In the genomic region with DNA sequence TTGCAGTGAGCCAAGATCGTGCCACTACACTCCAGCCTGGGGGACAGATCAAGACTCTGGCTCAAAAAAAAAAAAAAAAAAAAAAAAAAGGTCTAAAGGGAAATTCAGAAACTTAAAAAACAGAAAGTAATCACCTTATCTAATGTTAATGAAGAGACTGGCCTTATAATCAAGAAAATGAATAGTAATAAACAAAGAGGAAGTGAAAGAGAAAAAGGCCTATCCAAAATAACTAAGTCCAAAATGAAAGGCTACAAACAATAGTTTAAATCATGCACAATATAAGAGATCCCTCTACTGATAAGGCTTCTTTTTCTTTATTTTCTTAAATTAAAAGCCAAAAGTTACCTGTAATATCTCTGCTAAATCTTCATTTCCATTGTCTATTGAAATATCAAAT, we compare ENCODE assay signal across 25 cellular contexts. TPM values are rescaled to one million over a fixed set of nuclear protein-coding genes. Genes with fewer than 3 reads are reported as not detected.
DNase-seq lines count a peak whose midpoint lies in the region; ATAC-seq and TF ChIP-seq lines count a peak whose summit lies in the region.
"Had no signal": no experiment of that assay in that cellular context is flagged by ENCODE, and none has a peak within 500 bp of the region (broad histone marks: within the 10 kb centered on the region; RNA-seq: fewer than 3 reads in every experiment).

No MANE protein-coding gene starts in this region.

- POLR2A ChIA-PET in WTC11 (lab: Charles Lee), result no interaction called here
- POLR2A ChIA-PET in CD8-positive, alpha-beta T cell (lab: Charles Lee), result no interaction called here
- POLR2A ChIA-PET in CD4-positive, alpha-beta T cell (lab: Charles Lee), result no interaction called here

- no peak overlapping the region for H3K4me2 ChIP-seq in MM.1S (ENCODE audit: low read depth, low read length)
- H3K4me2 ChIP-seq: BLaER1 treated with 17β-estradiol and CSF1 and Interleukin-3, amounts not matched to agents 10 nM and 100 nM; neural progenitor cell; SK-N-SH had no signal

- H4K20me1 ChIP-seq in MM.1S (ENCODE audit: insufficient read depth, low read length), result no peaks in the 10 kb centered on the region
- H4K20me1 ChIP-seq: BLaER1 treated with 17β-estradiol and CSF1 and Interleukin-3, amounts not matched to agents 10 nM and 100 nM had no signal

- H3K9me3 ChIP-seq in MM.1S (replicated peaks; ENCODE audit: insufficient read depth, low read length), result no peaks in the 10 kb centered on the region
- no peaks in the 10 kb centered on the region for H3K9me3 ChIP-seq in CD8-positive, alpha-beta T cell (ENCODE audit: low read length)
- no peaks in the 10 kb centered on the region for H3K9me3 ChIP-seq in CD4-positive, alpha-beta T cell (ENCODE audit: control insufficient read depth, low read length)
- H3K9me3 ChIP-seq: colonic mucosa, esophagus squamous epithelium, gastroesophageal sphincter, SK-N-SH, upper lobe of left lung had no signal

- H3K79me2 ChIP-seq in MM.1S (ENCODE audit: low read length), result 0 out of 2 replicates have a peak, but pooled peaks cover 3% of the 10 kb centered on the region

- H3K4me1 Mint-ChIP-seq in stimulated activated naive CD8-positive, alpha-beta T cell treated with anti-CD3 and anti-CD28 coated beads, Interleukin-15, Interleukin-2, amounts not matched to agents 100 ng/mL and 50 ng/mL, for 24 hours (ENCODE audit: low read depth), result peaks cover 4% of the 10 kb centered on the region
- H3K4me1 Mint-ChIP-seq in stimulated activated naive CD8-positive, alpha-beta T cell treated with anti-CD3 and anti-CD28 coated beads, Interleukin-15, amount 100 ng/mL, for 72 hours, result no peaks in the 10 kb centered on the region
- H3K4me1 Mint-ChIP-seq in WTC11, result no peaks in the 10 kb centered on the region
- no peaks in the 10 kb centered on the region for H3K4me1 Mint-ChIP-seq in CD8-positive, alpha-beta T cell (ENCODE audit: low read depth)
- no peaks in the 10 kb centered on the region for H3K4me1 Mint-ChIP-seq in CD4-positive, alpha-beta T cell (ENCODE audit: low read depth)
- H3K4me1 Mint-ChIP-seq: neural progenitor cell had no signal

- H3K36me3 ChIP-seq in MM.1S (replicated peaks; ENCODE audit: insufficient read depth, low read length), result peaks cover 6% of the 10 kb centered on the region
- H3K36me3 ChIP-seq in CD8-positive, alpha-beta T cell (ENCODE audit: insufficient read depth, low read length), result peaks cover 13% of the 10 kb centered on the region
- H3K36me3 ChIP-seq: breast epithelium, colonic mucosa had no signal

- H3K27me3 Mint-ChIP-seq in stimulated activated naive CD8-positive, alpha-beta T cell treated with anti-CD3 and anti-CD28 coated beads, Interleukin-15, Interleukin-2, amounts not matched to agents 100 ng/mL and 50 ng/mL, for 24 hours, result no peaks in the 10 kb centered on the region
- H3K27me3 Mint-ChIP-seq in stimulated activated naive CD8-positive, alpha-beta T cell treated with anti-CD3 and anti-CD28 coated beads, Interleukin-15, amount 100 ng/mL, for 72 hours, result no peaks in the 10 kb centered on the region
- H3K27me3 Mint-ChIP-seq in WTC11 (ENCODE audit: low read depth), result no peaks in the 10 kb centered on the region
- H3K27me3 Mint-ChIP-seq in CD8-positive, alpha-beta T cell (ENCODE audit: low read depth), result no peaks in the 10 kb centered on the region
- H3K27me3 Mint-ChIP-seq in CD4-positive, alpha-beta T cell, result no peaks in the 10 kb centered on the region

- intact Hi-C loops in CD8-positive, alpha-beta T cell (cut with DNase I, micrococcal nuclease), result no loop called here
- intact Hi-C loops in CD4-positive, alpha-beta T cell (cut with DNase I, micrococcal nuclease), result no loop called here

- CTCF ChIA-PET in WTC11 (lab: Charles Lee), result interaction anchor here (1.7 kb wide), 1 partner anchor 13 kb away, joined by 8 read pairs; no protein-coding TSS in a partner anchor
- CTCF ChIA-PET in CD8-positive, alpha-beta T cell (lab: Charles Lee), result no interaction called here
- CTCF ChIA-PET in CD4-positive, alpha-beta T cell (lab: Charles Lee), result interaction anchor here (1.0 kb wide), 1 partner anchor 25 kb away, joined by 5 read pairs; no protein-coding TSS in a partner anchor

- no peaks in the 10 kb centered on the region for H3K9me3 Mint-ChIP-seq in stimulated activated naive CD8-positive, alpha-beta T cell treated with anti-CD3 and anti-CD28 coated beads, Interleukin-15, Interleukin-2, amounts not matched to agents 100 ng/mL and 50 ng/mL, for 24 hours
- H3K9me3 Mint-ChIP-seq in stimulated activated naive CD8-positive, alpha-beta T cell treated with anti-CD3 and anti-CD28 coated beads, Interleukin-15, amount 100 ng/mL, for 72 hours, result peaks cover 0 to 8% of the 10 kb centered on the region in 2 donors
- H3K9me3 Mint-ChIP-seq in WTC11, result peaks cover 8% of the 10 kb centered on the region
- no peaks in the 10 kb centered on the region for H3K9me3 Mint-ChIP-seq in CD8-positive, alpha-beta T cell
- no peaks in the 10 kb centered on the region for H3K9me3 Mint-ChIP-seq in CD4-positive, alpha-beta T cell

- TF ChIP-seq CTCF in MM.1S (IDR thresholded peaks at IDR 0.05; ENCODE audit: low read length), result no peak
- TF ChIP-seq CTCF in WTC11 (IDR thresholded peaks at IDR 0.05), result no peak
- TF ChIP-seq CTCF in CD8-positive, alpha-beta T cell (IDR thresholded peaks at IDR 0.05), result no peak
- TF ChIP-seq CTCF in CD4-positive, alpha-beta T cell (IDR thresholded peaks at IDR 0.05), result no peak

- H3K9me2 ChIP-seq in MM.1S (replicated peaks; ENCODE audit: insufficient read depth, low read length), result no peaks in the 10 kb centered on the region
- H3K9me2 ChIP-seq: SK-N-SH had no signal

- no peak for ATAC-seq in stimulated activated naive CD8-positive, alpha-beta T cell treated with anti-CD3 and anti-CD28 coated beads, Interleukin-15, amount 100 ng/mL, for 72 hours
- ATAC-seq in GM21390 (IDR thresholded peaks at IDR 0.05; ENCODE audit: unreplicated experiment) (peak; percentile 64), WTC11 (no peak)
- ATAC-seq in CD8-positive, alpha-beta T cell, result no peak
- ATAC-seq in CD4-positive, alpha-beta T cell (ENCODE audit: poor library complexity), result no peak
- ATAC-seq: gastroesophageal sphincter, sciatic nerve had no signal

- DNase-seq in stimulated activated naive CD8-positive, alpha-beta T cell treated with anti-CD3 and anti-CD28 coated beads, Interleukin-15, amount 100 ng/mL, for 72 hours, result no peak
- DNase-seq in MM.1S (no peak), cerebellar nuclear complex (lab: John Stamatoyannopoulos, UW) (no peak), WTC11 (ENCODE audit: low spot score) (no peak)
- DNase-seq in CD8-positive, alpha-beta T cell, result no peak
- DNase-seq in CD4-positive, alpha-beta T cell, result no peak
- DNase-seq: activated CD4-positive, alpha-beta T cell treated with anti-CD3 and anti-CD28 coated beads, Interleukin-2, amount 50 U/mL, for 4 hours; activated effector memory CD4-positive, alpha-beta T cell treated with anti-CD3 and anti-CD28 coated beads, Interleukin-2, amount 50 U/mL, for 16 hours; colonic mucosa; EL; esophagus squamous epithelium; HCEC 1CT; IMR-90; NCI-H1436; posterior cingulate gyrus; SK-N-SH; upper lobe of left lung had no signal

- H3K4me3 ChIP-seq in MM.1S (ENCODE audit: low read length), result no peak overlapping the region
- no peak overlapping the region for H3K4me3 ChIP-seq in CD8-positive, alpha-beta T cell (ENCODE audit: low read depth, low read length)
- H3K4me3 ChIP-seq: BLaER1 treated with 17β-estradiol and CSF1 and Interleukin-3, amounts not matched to agents 10 nM and 100 nM; breast epithelium; colonic mucosa; esophagus squamous epithelium; gastroesophageal sphincter; neural progenitor cell; upper lobe of left lung had no signal

- no peak overlapping the region for H3K4me3 Mint-ChIP-seq in stimulated activated naive CD8-positive, alpha-beta T cell treated with anti-CD3 and anti-CD28 coated beads, Interleukin-15, Interleukin-2, amounts not matched to agents 100 ng/mL and 50 ng/mL, for 24 hours
- no peak overlapping the region for H3K4me3 Mint-ChIP-seq in stimulated activated naive CD8-positive, alpha-beta T cell treated with anti-CD3 and anti-CD28 coated beads, Interleukin-15, amount 100 ng/mL, for 72 hours
- no peak overlapping the region for H3K4me3 Mint-ChIP-seq in WTC11
- no peak overlapping the region for H3K4me3 Mint-ChIP-seq in CD8-positive, alpha-beta T cell
- H3K4me3 Mint-ChIP-seq in CD4-positive, alpha-beta T cell, result no peak overlapping the region
- H3K4me3 Mint-ChIP-seq: neural progenitor cell had no signal

- no peaks in the 10 kb centered on the region for H3F3A ChIP-seq in MM.1S (ENCODE audit: insufficient read depth, low read length)

- H3K27ac Mint-ChIP-seq in stimulated activated naive CD8-positive, alpha-beta T cell treated with anti-CD3 and anti-CD28 coated beads, Interleukin-15, Interleukin-2, amounts not matched to agents 100 ng/mL and 50 ng/mL, for 24 hours, result peak overlapping the region; percentile 2
- no peak overlapping the region for H3K27ac Mint-ChIP-seq in stimulated activated naive CD8-positive, alpha-beta T cell treated with anti-CD3 and anti-CD28 coated beads, Interleukin-15, amount 100 ng/mL, for 72 hours
- no peak overlapping the region for H3K27ac Mint-ChIP-seq in WTC11
- no peak overlapping the region for H3K27ac Mint-ChIP-seq in CD8-positive, alpha-beta T cell
- no peak overlapping the region for H3K27ac Mint-ChIP-seq in CD4-positive, alpha-beta T cell
- H3K27ac Mint-ChIP-seq: neural progenitor cell had no signal

- H3K9ac ChIP-seq in MM.1S (ENCODE audit: low read length), result no peak overlapping the region
- H3K9ac ChIP-seq: BLaER1 treated with 17β-estradiol and CSF1 and Interleukin-3, amounts not matched to agents 10 nM and 100 nM; neural progenitor cell; SK-N-SH had no signal

- H3K36me3 Mint-ChIP-seq in stimulated activated naive CD8-positive, alpha-beta T cell treated with anti-CD3 and anti-CD28 coated beads, Interleukin-15, Interleukin-2, amounts not matched to agents 100 ng/mL and 50 ng/mL, for 24 hours (ENCODE audit: low read depth), result peaks cover 56% of the 10 kb centered on the region
- H3K36me3 Mint-ChIP-seq in WTC11, result peaks cover 44% of the 10 kb centered on the region
- peaks cover 79% of the 10 kb centered on the region for H3K36me3 Mint-ChIP-seq in CD8-positive, alpha-beta T cell
- H3K36me3 Mint-ChIP-seq in CD4-positive, alpha-beta T cell (ENCODE audit: low read depth), result peaks cover 86% of the 10 kb centered on the region

- H3K27me3 ChIP-seq in MM.1S (replicated peaks; ENCODE audit: insufficient read depth, low read length), result no peaks in the 10 kb centered on the region
- no peaks in the 10 kb centered on the region for H3K27me3 ChIP-seq in CD8-positive, alpha-beta T cell (ENCODE audit: insufficient read depth, low read length)
- no peaks in the 10 kb centered on the region for H3K27me3 ChIP-seq in CD4-positive, alpha-beta T cell (ENCODE audit: control insufficient read depth, insufficient read depth, low read length)
- H3K27me3 ChIP-seq: BLaER1 treated with 17β-estradiol and CSF1 and Interleukin-3, amounts not matched to agents 10 nM and 100 nM; breast epithelium; colonic mucosa; esophagus squamous epithelium; gastroesophageal sphincter; neural progenitor cell; upper lobe of left lung had no signal

- H3K4me1 ChIP-seq in MM.1S (ENCODE audit: low read length), result peaks cover 5% of the 10 kb centered on the region; the same call in 1 of the 2 replicates
- H3K4me1 ChIP-seq in CD8-positive, alpha-beta T cell (ENCODE audit: insufficient read depth, low read length), result no peaks in the 10 kb centered on the region
- H3K4me1 ChIP-seq: breast epithelium, colonic mucosa, esophagus squamous epithelium, gastroesophageal sphincter, neural progenitor cell, upper lobe of left lung had no signal

- H2AFZ ChIP-seq in MM.1S (ENCODE audit: low read length), result no peak overlapping the region
- H2AFZ ChIP-seq: neural progenitor cell had no signal

- 0 out of 2 replicates have a peak overlapping the region, but pooled peaks have one; percentile 10 for H3K27ac ChIP-seq in MM.1S (ENCODE audit: low read length)
- no peak overlapping the region for H3K27ac ChIP-seq in CD8-positive, alpha-beta T cell (ENCODE audit: low read depth, low read length)
- H3K27ac ChIP-seq in CD4-positive, alpha-beta T cell (ENCODE audit: low read depth, low read length), result no peak overlapping the region
- H3K27ac ChIP-seq: BLaER1 treated with 17β-estradiol and CSF1 and Interleukin-3, amounts not matched to agents 10 nM and 100 nM; breast epithelium; colonic mucosa; esophagus squamous epithelium; gastroesophageal sphincter; neural progenitor cell; RWPE1; upper lobe of left lung had no signal

RNA-seq across cellular contexts. Expression of a gene that starts 37.1 kb away (rescaled TPM):
- not detected in 3 replicates for total RNA-seq in WTC11 (2021)
- not detected for total RNA-seq in CD8-positive, alpha-beta T cell
- under 1 TPM in 1 of 2 experiments, not detected in 1; 0.08 TPM for total RNA-seq in CD4-positive, alpha-beta T cell
- total RNA-seq: IMR-90 had no signal

RNA-seq across cellular contexts. Expression of a gene that starts 52.4 kb away (rescaled TPM):
- 23.3 to 28.9 TPM (median 25.0 TPM) in 3 replicates for total RNA-seq in WTC11 (2021)
- total RNA-seq in CD8-positive, alpha-beta T cell, result 10 to 100 TPM; 27.0 to 31.0 TPM
- total RNA-seq in CD4-positive, alpha-beta T cell, result 10 to 100 TPM; 25.7 to 27.1 TPM
